21 cellular contexts compared by ENCODE assay signal in genomic region chr2:11348209-11348749, GRCh38. TPM values are rescaled to one million over a fixed set of nuclear protein-coding genes. Genes with fewer than 3 reads are reported as not detected.
DNase-seq lines count a peak whose midpoint lies in the region; ATAC-seq and TF ChIP-seq lines count a peak whose summit lies in the region.
"Had no signal": no experiment of that assay in that cellular context is flagged by ENCODE, and none has a peak within 500 bp of the region (broad histone marks: within the 10 kb centered on the region; RNA-seq: fewer than 3 reads in every experiment).

No MANE protein-coding gene starts in this region.

- 29 to 65% (median 57%) methylated on average over 5 of the region's 5 CpGs for WGBS in stomach, 5 donors

- no peaks in the 10 kb centered on the region for H3K9me2 ChIP-seq in Karpas-422 (replicated peaks; ENCODE audit: insufficient read depth, low read length)

- ATAC-seq in naive thymus-derived CD8-positive, alpha-beta T cell: no peak
- ATAC-seq: natural killer cell treated with Interleukin-12 subunit alpha and Interleukin-12 subunit beta and Interleukin-15 and Interleukin-18, amount 100 ng/mL, for 72 hours had no signal

- no peaks in the 10 kb centered on the region for H3K36me3 Mint-ChIP-seq in naive thymus-derived CD8-positive, alpha-beta T cell
- H3K36me3 Mint-ChIP-seq: memory B cell had no signal

- DNase-seq in Karpas-422: peak; percentile 7
- DNase-seq in dermis microvascular lymphatic vessel endothelial cell (ENCODE audit: low read depth in 2 of 2): peak; percentile 71 to 91
- peak; percentile 4 to 91 for DNase-seq in lung microvascular endothelial cell (ENCODE audit: low read depth in 2 of 2)
- peak; percentile 72 for DNase-seq in stomach
- no peak for DNase-seq in middle frontal gyrus (ENCODE audit: extremely low spot score, low spot score)
- DNase-seq in naive thymus-derived CD8-positive, alpha-beta T cell: no peak
- DNase-seq in GF-D8 (lab: John Stamatoyannopoulos, UW): no peak
- DNase-seq: activated CD4-positive, alpha-beta T cell treated with anti-CD3 and anti-CD28 coated beads, Interleukin-2, amount 50 U/mL, for 48 hours; activated gamma-delta T cell treated with Interleukin-2 at 50 U/mL for 16 hours; amniotic stem cell; DMS79 treated with DMSO at 0.1 percent for 48 hours; effector memory CD4-positive, alpha-beta T cell; glutamatergic neuron; NCI-H1436; NCI-H774; testis had no signal

- POLR2A ChIA-PET in naive thymus-derived CD8-positive, alpha-beta T cell (lab: Charles Lee): no interaction called here

- H3K4me1 Mint-ChIP-seq in naive thymus-derived CD8-positive, alpha-beta T cell: peaks cover 5 to 9% (median 9%) of the 10 kb centered on the region in 4 donors

- H3K27ac ChIP-seq in Karpas-422 (ENCODE audit: low read length) (no peak overlapping the region), stomach (peak overlapping the region in 4 of 5 donors; percentile 41 to 70 (median 48))
- H3K27ac ChIP-seq: testis, VCaP had no signal

- H3K4me3 Mint-ChIP-seq in naive thymus-derived CD8-positive, alpha-beta T cell: no peak overlapping the region
- H3K4me3 Mint-ChIP-seq: central memory CD8-positive, alpha-beta T cell; memory B cell; natural killer cell treated with Interleukin-12 subunit alpha and Interleukin-12 subunit beta and Interleukin-15 and Interleukin-18, amount 100 ng/mL, for 72 hours; T-helper 1 cell treated with Interleukin-12 subunit alpha and Interleukin-12 subunit beta and Interleukin-4 antibody, amounts not matched to agents 30 μg/mL and 1 μg/mL, for 36 hours had no signal

- no peak for TF ChIP-seq POLR2A in stomach (IDR thresholded peaks at IDR 0.05)

- H3K4me1 ChIP-seq in Karpas-422 (ENCODE audit: low read length): peaks cover 9% of the 10 kb centered on the region
- peaks cover 8 to 17% (median 14%) of the 10 kb centered on the region in 4 donors for H3K4me1 ChIP-seq in stomach

- peaks cover 0 to 1% (median 0%) of the 10 kb centered on the region in 5 donors for H3K27me3 Mint-ChIP-seq in naive thymus-derived CD8-positive, alpha-beta T cell
- H3K27me3 Mint-ChIP-seq: central memory CD8-positive, alpha-beta T cell had no signal

- no peak overlapping the region for H2AFZ ChIP-seq in Karpas-422 (ENCODE audit: low read length)

- peaks cover under 1% of the 10 kb centered on the region; the same call in 1 of the 2 replicates for H4K20me1 ChIP-seq in Karpas-422 (ENCODE audit: insufficient read depth, low read depth, low read length)

- H3K4me2 ChIP-seq in Karpas-422 (ENCODE audit: low read depth, low read length, poor library complexity, severe bottlenecking): no peak overlapping the region

- no peak overlapping the region for H3K27ac Mint-ChIP-seq in naive thymus-derived CD8-positive, alpha-beta T cell
- H3K27ac Mint-ChIP-seq: memory B cell; natural killer cell treated with Interleukin-12 subunit alpha and Interleukin-12 subunit beta and Interleukin-15 and Interleukin-18, amount 100 ng/mL, for 72 hours; T-helper 1 cell treated with Interleukin-12 subunit alpha and Interleukin-12 subunit beta and Interleukin-4 antibody, amounts not matched to agents 30 μg/mL and 1 μg/mL, for 36 hours had no signal

- H3K27me3 ChIP-seq in Karpas-422 (ENCODE audit: low read length) (no peaks in the 10 kb centered on the region), stomach (no peaks in the 10 kb centered on the region)
- H3K27me3 ChIP-seq: testis had no signal

- intact Hi-C loops in stomach (cut with DNase I; ENCODE audit: low total_unique reads): no loop called here

- H3K36me3 ChIP-seq in Karpas-422 (ENCODE audit: insufficient read depth, low read length) (no peaks in the 10 kb centered on the region), stomach (no peaks in the 10 kb centered on the region)

- H3K79me2 ChIP-seq in Karpas-422 (ENCODE audit: low read length): no peaks in the 10 kb centered on the region

- no peaks in the 10 kb centered on the region for H3K9me3 Mint-ChIP-seq in naive thymus-derived CD8-positive, alpha-beta T cell
- H3K9me3 Mint-ChIP-seq: central memory CD8-positive, alpha-beta T cell; memory B cell; natural killer cell treated with Interleukin-12 subunit alpha and Interleukin-12 subunit beta and Interleukin-15 and Interleukin-18, amount 100 ng/mL, for 72 hours; T-helper 1 cell treated with Interleukin-12 subunit alpha and Interleukin-12 subunit beta and Interleukin-4 antibody, amounts not matched to agents 30 μg/mL and 1 μg/mL, for 36 hours had no signal

- TF ChIP-seq EP300 in stomach (IDR thresholded peaks at IDR 0.05): no peak

- no peak overlapping the region for H3K9ac ChIP-seq in Karpas-422 (ENCODE audit: low read length)

- no peak for TF ChIP-seq CTCF in stomach (IDR thresholded peaks at IDR 0.05)

- no peak overlapping the region for H3K4me3 ChIP-seq in Karpas-422 (ENCODE audit: low read length)
- no peak overlapping the region for H3K4me3 ChIP-seq in stomach
- H3K4me3 ChIP-seq: testis had no signal

- H3K9me3 ChIP-seq in Karpas-422 (ENCODE audit: low read length) (no peaks in the 10 kb centered on the region), stomach (no peaks in the 10 kb centered on the region)
- H3K9me3 ChIP-seq: testis had no signal

RNA-seq across cellular contexts. Expression of gene ROCK2, which starts 3.8 kb away (rescaled TPM):
- 7.4 and 14.2 TPM in 2 replicates for total RNA-seq in Karpas-422 (2014; rRNA removed; shearing (Covaris generic); ENCODE audit: low replicate concordance)
- total RNA-seq in dermis microvascular lymphatic vessel endothelial cell (33.9 and 39.0 TPM in 2 replicates), lung microvascular endothelial cell (31.8 and 37.1 TPM in 2 replicates), stomach (100 to 1,000 TPM in 1 of 5 donors, 10 to 100 TPM in 4; 31.6 to 113 (median 54.3) TPM)
- polyA plus RNA-seq in stomach: 10 to 100 TPM in 1 of 3 donors, 1 to 10 TPM in 2; 5.6 to 10.7 (median 7.7) TPM
- total RNA-seq in naive thymus-derived CD8-positive, alpha-beta T cell: 10 to 100 TPM; 19.3 to 23.9 TPM
- 1 to 10 TPM; 6.1 to 7.6 (median 7.1) TPM for polyA plus RNA-seq in naive thymus-derived CD8-positive, alpha-beta T cell

Comparison
In these comparisons a context has a peak if more than half of its experiments do, and no peak if none do; other contexts are left out.
1. DNase-seq: peak in Karpas-422 (single experiment), dermis microvascular lymphatic vessel endothelial cell (2 of 2), lung microvascular endothelial cell (2 of 2) and stomach (single experiment); none in middle frontal gyrus (single experiment), naive thymus-derived CD8-positive, alpha-beta T cell (0 of 10) and GF-D8 (single experiment).